ENCODE assay signal across 8 cellular contexts in genomic region chr6:106546322-106547052, GRCh38.
DNase-seq lines count a peak whose midpoint lies in the region; ATAC-seq and TF ChIP-seq lines count a peak whose summit lies in the region.

No MANE protein-coding gene starts in this region.

- peaks cover 32 to 66% (median 37%) of the 10 kb centered on the region in 10 experiments for H3K4me1 ChIP-seq in BLaER1 treated with 17β-estradiol and CSF1 and Interleukin-3, amounts not matched to agents 10 nM and 100 nM
- H3K4me1 ChIP-seq in ascending aorta (peaks cover 14 to 19% of the 10 kb centered on the region in 2 donors), mesodermal cell (ENCODE audit: control insufficient read depth, insufficient read depth, low read length, poor library complexity, severe bottlenecking) (peaks cover 23% of the 10 kb centered on the region)

- H4K20me1 ChIP-seq in BLaER1 treated with 17β-estradiol and CSF1 and Interleukin-3, amounts not matched to agents 10 nM and 100 nM, result no peaks in the 10 kb centered on the region

- H3K36me3 ChIP-seq in BLaER1 treated with 17β-estradiol and CSF1 and Interleukin-3, amounts not matched to agents 10 nM and 100 nM, result peaks cover 0 to 5% (median 0%) of the 10 kb centered on the region in 11 experiments; a peak in 1 of 22 replicates
- H3K36me3 ChIP-seq in ascending aorta, result no peaks in the 10 kb centered on the region
- H3K36me3 ChIP-seq in mesodermal cell (ENCODE audit: control insufficient read depth, insufficient read depth, low read length), result no peaks in the 10 kb centered on the region

- peak overlapping the region in 1 of 10 experiments; percentile 4; a peak in 1 of 20 replicates for H3K4me3 ChIP-seq in BLaER1 treated with 17β-estradiol and CSF1 and Interleukin-3, amounts not matched to agents 10 nM and 100 nM
- H3K4me3 ChIP-seq in ascending aorta (no peak overlapping the region), mesodermal cell (ENCODE audit: extremely low read depth, insufficient read depth, low read length, poor library complexity, severe bottlenecking) (no peak overlapping the region)

- H3K9ac ChIP-seq in BLaER1 treated with 17β-estradiol and CSF1 and Interleukin-3, amounts not matched to agents 10 nM and 100 nM, result peak overlapping the region in 10 of 11 experiments; percentile 36 to 70 (median 56); a peak in 17 of 22 replicates

- H3K4me2 ChIP-seq in BLaER1 treated with 17β-estradiol and CSF1 and Interleukin-3, amounts not matched to agents 10 nM and 100 nM, result peak overlapping the region; percentile 66 to 90 (median 79)

- DNase-seq in HS-5 (ENCODE audit: low read depth), result peak; percentile 82
- DNase-seq in ascending aorta (ENCODE audit: low spot score in 2 of 2), result peak in 1 of 2 donors; percentile 73
- no peak for DNase-seq in C1 segment of cervical spinal cord (lab: John Stamatoyannopoulos, UW)
- DNase-seq in COR-L47 (lab: John Stamatoyannopoulos, UW), result no peak
- DNase-seq in globus pallidus (ENCODE audit: low spot score), result no peak

- no peaks in the 10 kb centered on the region for H3K27me3 ChIP-seq in BLaER1 treated with 17β-estradiol and CSF1 and Interleukin-3, amounts not matched to agents 10 nM and 100 nM
- no peaks in the 10 kb centered on the region for H3K27me3 ChIP-seq in ascending aorta

- no peak for TF ChIP-seq CTCF in ascending aorta (IDR thresholded peaks at IDR 0.05)

- WGBS in mesodermal cell (ENCODE audit: insufficient coverage in 2 of 2), 2 experiments, result 82 to 89% methylated on average over 2 of the region's 2 CpGs

- H3K9me3 ChIP-seq in BLaER1 treated with 17β-estradiol and CSF1 and Interleukin-3, amounts not matched to agents 10 nM and 100 nM (replicated peaks in 1 of 11), result peaks cover 0 to 6% (median 4%) of the 10 kb centered on the region in 11 experiments; a peak in 6 of 22 replicates
- H3K9me3 ChIP-seq in ascending aorta, result no peaks in the 10 kb centered on the region
- no peaks in the 10 kb centered on the region for H3K9me3 ChIP-seq in mesodermal cell (ENCODE audit: control insufficient read depth, low read length)

- peak overlapping the region; percentile 61 to 88 (median 82) for H3K27ac ChIP-seq in BLaER1 treated with 17β-estradiol and CSF1 and Interleukin-3, amounts not matched to agents 10 nM and 100 nM
- H3K27ac ChIP-seq in ascending aorta (peak overlapping the region; percentile 71 to 79), mesodermal cell (ENCODE audit: low read depth, low read length, severe bottlenecking) (peak overlapping the region; percentile 68)

- intact Hi-C loops in ascending aorta (cut with DNase I), result loop anchor here (2.0 to 5.0 kb wide), 2 partner anchors 36 to 219 kb away; partner anchors contain the start of gene ATG5

- ATAC-seq in HG02970 (IDR thresholded peaks at IDR 0.05; ENCODE audit: low FRiP score, unreplicated experiment), result no peak
